ENCODE assay signal across 32 cellular contexts in the genomic region with DNA sequence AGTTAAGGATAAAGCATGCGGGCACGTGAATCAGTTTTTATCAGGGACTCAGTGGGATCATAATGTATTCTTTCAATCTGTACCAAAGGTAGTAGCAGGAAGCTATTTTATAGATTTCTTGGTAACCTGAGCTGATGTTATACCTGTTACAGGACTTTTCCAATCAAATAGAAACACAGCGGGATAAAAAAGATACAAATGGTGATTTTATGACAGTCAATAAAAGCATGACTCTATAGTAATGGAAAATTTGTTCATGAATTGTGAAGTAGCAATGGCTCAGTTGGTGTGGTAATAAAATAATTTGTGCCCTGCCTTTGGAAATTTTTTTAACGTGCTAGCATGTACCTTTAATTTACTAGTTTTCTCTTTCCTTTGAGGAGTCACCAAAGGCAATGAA.
"Had no signal": no experiment of that assay in that cellular context is flagged by ENCODE, and none has a peak within 500 bp of the region (broad histone marks: within the 10 kb centered on the region; RNA-seq: fewer than 3 reads in every experiment).

No MANE protein-coding gene starts in this region.

- H3K4me1 ChIP-seq: adrenal gland, body of pancreas, breast epithelium had no signal

- H3K36me3 ChIP-seq: adrenal gland, brain microvascular endothelial cell, breast epithelium had no signal

- DNase-seq: activated B cell treated with CpG ODN at 0.5 μM for 24 hours; activated CD4-positive, alpha-beta memory T cell treated with anti-CD3 and anti-CD28 coated beads for 36 hours; activated CD4-positive, alpha-beta T cell treated with anti-CD3 and anti-CD28 coated beads for 4 hours; activated CD4-positive, alpha-beta T cell treated with anti-CD3 and anti-CD28 coated beads, Interleukin-2, amount 10 ng/mL, durations not matched to agents 24 days and 14 days; activated CD4-positive, alpha-beta T cell treated with anti-CD3 and anti-CD28 coated beads, Interleukin-2, amount 50 U/mL, for 1 hour; activated CD4-positive, alpha-beta T cell treated with anti-CD3 and anti-CD28 coated beads, Interleukin-2, amount 50 U/mL, for 4 hours; activated CD4-positive, CD25-positive, alpha-beta regulatory T cell treated with anti-CD3 and anti-CD28 coated beads, Interleukin-2, amount 50 U/mL, for 72 hours; activated CD8-positive, alpha-beta memory T cell treated with anti-CD3 and anti-CD28 coated beads, Interleukin-2, amount 50 U/mL, for 4 hours; activated CD8-positive, alpha-beta T cell treated with anti-CD3 and anti-CD28 coated beads for 36 hours; activated effector memory CD4-positive, alpha-beta T cell treated with anti-CD3 and anti-CD28 coated beads, Interleukin-2, amount 50 U/mL, for 16 hours; activated gamma-delta T cell treated with Interleukin-2 at 50 U/mL for 16 hours; activated naive CD4-positive, alpha-beta T cell; activated naive CD4-positive, alpha-beta T cell treated with anti-CD3 and anti-CD28 coated beads for 36 hours; activated naive CD4-positive, alpha-beta T cell treated with anti-CD3 and anti-CD28 coated beads, Interleukin-2, amount 50 U/mL, for 16 hours; activated naive CD8-positive, alpha-beta T cell treated with anti-CD3 and anti-CD28 coated beads for 36 hours; activated T-cell treated with anti-CD3 and anti-CD28 coated beads for 4 hours; activated T-cell treated with anti-CD3 and anti-CD28 coated beads, Interleukin-2, amount 50 U/mL, for 1 hour; activated T-cell treated with anti-CD3 and anti-CD28 coated beads, Interleukin-2, amount 50 U/mL, for 4 hours; activated T-cell treated with anti-CD3 and anti-CD28 coated beads, Interleukin-2, amount 50 U/mL, for 72 hours; adrenal gland; amniotic stem cell; aorta; body of pancreas; brain microvascular endothelial cell; central memory CD4-positive, alpha-beta T cell; T-helper 1 cell; T-helper 2 cell; T-helper 9 cell had no signal

- ATAC-seq: activated CD8-positive, alpha-beta T cell treated with anti-CD3 and anti-CD28 coated beads for 36 hours; activated naive CD4-positive, alpha-beta T cell treated with anti-CD3 and anti-CD28 coated beads, Interleukin-2, amount 50 U/mL, for 72 hours; activated T-cell treated with anti-CD3 and anti-CD28 coated beads, Interleukin-2, amount 50 U/mL, for 4 hours; activated T-cell treated with anti-CD3 and anti-CD28 coated beads, Interleukin-2, amount 50 U/mL, for 72 hours; activated T-helper 17 cell treated with anti-CD3 and anti-CD28 coated beads, Interleukin-2, amount 50 U/mL, for 72 hours; body of pancreas had no signal

- H3K27me3 ChIP-seq: adrenal gland, body of pancreas, brain microvascular endothelial cell, breast epithelium had no signal

- H3K9me3 ChIP-seq: adrenal gland, body of pancreas, breast epithelium had no signal

- H3K27ac ChIP-seq: adrenal gland, body of pancreas, brain microvascular endothelial cell, breast epithelium, VCaP had no signal

- H3K4me3 ChIP-seq: adrenal gland, body of pancreas, breast epithelium had no signal
